Comparison of ENCODE assay signal across 9 cellular contexts in the genomic region with DNA sequence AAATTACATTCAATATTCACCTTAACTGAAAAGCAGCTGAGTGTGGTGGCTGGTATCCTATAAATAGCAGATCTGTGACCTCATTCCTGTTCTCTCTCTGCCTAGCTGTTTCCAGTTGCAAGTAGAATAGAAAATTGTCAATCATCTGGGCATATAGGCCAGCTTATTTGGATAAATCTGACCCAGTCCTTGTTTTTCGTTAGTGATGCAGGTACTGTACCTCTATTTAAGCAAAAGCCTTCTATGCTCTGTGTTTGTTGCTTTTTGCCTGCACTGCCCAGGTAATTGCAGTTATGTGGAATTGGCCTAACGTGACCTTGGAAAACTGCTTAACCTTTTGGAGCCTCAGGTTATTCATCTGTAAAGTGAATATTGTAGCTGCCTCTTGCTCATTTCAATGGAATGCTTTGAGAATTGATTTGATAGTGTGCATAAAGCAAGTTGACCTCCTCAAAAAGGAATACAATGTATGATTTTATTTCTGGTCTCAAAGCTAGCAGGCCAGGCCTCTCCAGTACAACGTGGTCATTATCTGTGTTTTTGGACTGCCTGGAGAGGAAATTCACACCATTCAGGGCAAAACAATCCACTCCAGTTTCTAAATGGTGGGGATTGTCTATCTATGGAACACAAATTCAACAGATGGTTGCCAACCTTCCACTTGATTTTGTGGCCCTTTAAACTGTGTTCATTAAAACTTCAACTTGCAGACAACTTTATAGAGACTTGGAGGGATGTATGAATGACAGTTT.
DNase-seq lines count a peak whose midpoint lies in the region; ATAC-seq and TF ChIP-seq lines count a peak whose summit lies in the region.
"Had no signal": no experiment of that assay in that cellular context is flagged by ENCODE, and none has a peak within 500 bp of the region (broad histone marks: within the 10 kb centered on the region; RNA-seq: fewer than 3 reads in every experiment).

No MANE protein-coding gene starts in this region.

- H3K27ac Mint-ChIP-seq in dendritic cell treated with granulocyte-macrophage colony-stimulating factor and Interleukin-4, amounts not matched to agents 40 ng/mL and 50 ng/mL, for 4 days, result peak overlapping the region; percentile 88
- H3K27ac Mint-ChIP-seq in osteocyte (ENCODE audit: unreplicated experiment) (peak overlapping the region; percentile 81), T-cell (no peak overlapping the region)
- no peak overlapping the region for H3K27ac Mint-ChIP-seq in activated CD8-positive, alpha-beta memory T cell treated with anti-CD3 and anti-CD28 coated beads, Interleukin-2, amount 10 ng/mL, durations not matched to agents 7 days and 5 days
- H3K27ac Mint-ChIP-seq: activated CD4-positive, alpha-beta memory T cell treated with anti-CD3 and anti-CD28 coated beads, Interleukin-2, amount 10 ng/mL, durations not matched to agents 7 days and 5 days had no signal

- CTCF ChIA-PET in T-cell (lab: Charles Lee), result interaction anchor here in 1 of 2 donors (0.6 kb wide), 1 partner anchor 359 kb away, joined by 6 read pairs; no protein-coding TSS in a partner anchor
- CTCF ChIA-PET in activated CD8-positive, alpha-beta memory T cell treated with anti-CD3 and anti-CD28 coated beads, Interleukin-2, amount 10 ng/mL, durations not matched to agents 7 days and 5 days (lab: Charles Lee), result interaction anchor here (1.6 kb wide), 1 partner anchor 508 kb away, joined by 7 read pairs; the partner anchor contains the start of gene CITED2

- no peak for TF ChIP-seq POLR2A in lower leg skin (IDR thresholded peaks at IDR 0.05)

- WGBS in lower leg skin, 2 donors, result 56 to 65% methylated on average over 3 of the region's 3 CpGs

- no peaks in the 10 kb centered on the region for H3K9me3 Mint-ChIP-seq in dendritic cell treated with granulocyte-macrophage colony-stimulating factor and Interleukin-4, amounts not matched to agents 40 ng/mL and 50 ng/mL, for 4 days
- H3K9me3 Mint-ChIP-seq in osteocyte (ENCODE audit: unreplicated experiment), result no peaks in the 10 kb centered on the region
- H3K9me3 Mint-ChIP-seq in T-cell, result no peaks in the 10 kb centered on the region
- H3K9me3 Mint-ChIP-seq in activated CD8-positive, alpha-beta memory T cell treated with anti-CD3 and anti-CD28 coated beads, Interleukin-2, amount 10 ng/mL, durations not matched to agents 7 days and 5 days (ENCODE audit: low read depth), result no peaks in the 10 kb centered on the region
- H3K9me3 Mint-ChIP-seq: activated CD4-positive, alpha-beta memory T cell treated with anti-CD3 and anti-CD28 coated beads, Interleukin-2, amount 10 ng/mL, durations not matched to agents 7 days and 5 days had no signal

- peak; percentile 71 for DNase-seq in M059J (ENCODE audit: low read depth)
- DNase-seq in osteocyte (ENCODE audit: extremely low spot score, unreplicated experiment), result no peak
- no peak for DNase-seq in T-cell
- no peak for DNase-seq in HPDE6-E6E7 (ENCODE audit: extremely low spot score)
- no peak for DNase-seq in lower leg skin (ENCODE audit: low spot score in 2 of 2)
- no peak for DNase-seq in activated CD8-positive, alpha-beta memory T cell treated with anti-CD3 and anti-CD28 coated beads, Interleukin-2, amount 10 ng/mL, durations not matched to agents 7 days and 5 days
- DNase-seq: activated CD4-positive, alpha-beta memory T cell treated with anti-CD3 and anti-CD28 coated beads, Interleukin-2, amount 10 ng/mL, durations not matched to agents 7 days and 5 days had no signal

- H3K4me3 Mint-ChIP-seq in dendritic cell treated with granulocyte-macrophage colony-stimulating factor and Interleukin-4, amounts not matched to agents 40 ng/mL and 50 ng/mL, for 4 days, result no peak overlapping the region
- no peak overlapping the region for H3K4me3 Mint-ChIP-seq in osteocyte (ENCODE audit: unreplicated experiment)
- no peak overlapping the region for H3K4me3 Mint-ChIP-seq in T-cell
- no peak overlapping the region for H3K4me3 Mint-ChIP-seq in activated CD8-positive, alpha-beta memory T cell treated with anti-CD3 and anti-CD28 coated beads, Interleukin-2, amount 10 ng/mL, durations not matched to agents 7 days and 5 days
- H3K4me3 Mint-ChIP-seq: activated CD4-positive, alpha-beta memory T cell treated with anti-CD3 and anti-CD28 coated beads, Interleukin-2, amount 10 ng/mL, durations not matched to agents 7 days and 5 days had no signal

- no peak overlapping the region for H3K4me3 ChIP-seq in lower leg skin (ENCODE audit: low read depth, poor library complexity, severe bottlenecking)

- H3K4me1 Mint-ChIP-seq in dendritic cell treated with granulocyte-macrophage colony-stimulating factor and Interleukin-4, amounts not matched to agents 40 ng/mL and 50 ng/mL, for 4 days (ENCODE audit: low read depth), result peaks cover 53% of the 10 kb centered on the region
- H3K4me1 Mint-ChIP-seq in osteocyte (ENCODE audit: unreplicated experiment), result peaks cover 59% of the 10 kb centered on the region
- peaks cover 2 to 11% (median 3%) of the 10 kb centered on the region in 3 donors for H3K4me1 Mint-ChIP-seq in T-cell
- peaks cover 18% of the 10 kb centered on the region for H3K4me1 Mint-ChIP-seq in activated CD8-positive, alpha-beta memory T cell treated with anti-CD3 and anti-CD28 coated beads, Interleukin-2, amount 10 ng/mL, durations not matched to agents 7 days and 5 days

- peaks cover 14% of the 10 kb centered on the region for H3K36me3 Mint-ChIP-seq in dendritic cell treated with granulocyte-macrophage colony-stimulating factor and Interleukin-4, amounts not matched to agents 40 ng/mL and 50 ng/mL, for 4 days (ENCODE audit: low read depth)
- H3K36me3 Mint-ChIP-seq in osteocyte (ENCODE audit: unreplicated experiment), result no peaks in the 10 kb centered on the region
- H3K36me3 Mint-ChIP-seq in T-cell, result no peaks in the 10 kb centered on the region
- peaks cover 2% of the 10 kb centered on the region for H3K36me3 Mint-ChIP-seq in activated CD8-positive, alpha-beta memory T cell treated with anti-CD3 and anti-CD28 coated beads, Interleukin-2, amount 10 ng/mL, durations not matched to agents 7 days and 5 days

- intact Hi-C loops in dendritic cell treated with granulocyte-macrophage colony-stimulating factor and Interleukin-4, amounts not matched to agents 40 ng/mL and 50 ng/mL, for 4 days (cut with micrococcal nuclease), result loop anchor here (5.0 to 10.0 kb wide), 5 partner anchors 34 to 1042 kb away; no protein-coding TSS in a partner anchor
- intact Hi-C loops in lower leg skin (cut with DNase I; ENCODE audit: low total_unique reads), result no loop called here

- TF ChIP-seq CTCF in osteocyte (IDR thresholded peaks at IDR 0.05) (no peak), lower leg skin (IDR thresholded peaks at IDR 0.05) (no peak)

- POLR2A ChIA-PET in T-cell (lab: Charles Lee), result no interaction called here

- ATAC-seq in GM18508 (IDR thresholded peaks at IDR 0.05; ENCODE audit: insufficient read depth, unreplicated experiment) (peak; percentile 42), T-cell (replicated peaks in 1 of 4) (no peak)
- no peak for ATAC-seq in activated CD8-positive, alpha-beta memory T cell treated with anti-CD3 and anti-CD28 coated beads, Interleukin-2, amount 10 ng/mL, durations not matched to agents 7 days and 5 days

- H3K27me3 Mint-ChIP-seq in dendritic cell treated with granulocyte-macrophage colony-stimulating factor and Interleukin-4, amounts not matched to agents 40 ng/mL and 50 ng/mL, for 4 days, result no peaks in the 10 kb centered on the region
- no peaks in the 10 kb centered on the region for H3K27me3 Mint-ChIP-seq in osteocyte (ENCODE audit: unreplicated experiment)
- H3K27me3 Mint-ChIP-seq in T-cell, result peaks cover 1 to 10% of the 10 kb centered on the region in 2 donors
- peaks cover 2% of the 10 kb centered on the region for H3K27me3 Mint-ChIP-seq in activated CD8-positive, alpha-beta memory T cell treated with anti-CD3 and anti-CD28 coated beads, Interleukin-2, amount 10 ng/mL, durations not matched to agents 7 days and 5 days

Comparison
In these comparisons a context has a peak if more than half of its experiments do, and no peak if none do; other contexts are left out.
1. H3K27ac Mint-ChIP-seq: peak in dendritic cell treated with granulocyte-macrophage colony-stimulating factor and Interleukin-4, amounts not matched to agents 40 ng/mL and 50 ng/mL, for 4 days (single experiment) and osteocyte (single experiment); none in T-cell (0 of 2) and activated CD8-positive, alpha-beta memory T cell treated with anti-CD3 and anti-CD28 coated beads, Interleukin-2, amount 10 ng/mL, durations not matched to agents 7 days and 5 days (single experiment).